ENCODE assay signal across 26 cellular contexts in the genomic region with DNA sequence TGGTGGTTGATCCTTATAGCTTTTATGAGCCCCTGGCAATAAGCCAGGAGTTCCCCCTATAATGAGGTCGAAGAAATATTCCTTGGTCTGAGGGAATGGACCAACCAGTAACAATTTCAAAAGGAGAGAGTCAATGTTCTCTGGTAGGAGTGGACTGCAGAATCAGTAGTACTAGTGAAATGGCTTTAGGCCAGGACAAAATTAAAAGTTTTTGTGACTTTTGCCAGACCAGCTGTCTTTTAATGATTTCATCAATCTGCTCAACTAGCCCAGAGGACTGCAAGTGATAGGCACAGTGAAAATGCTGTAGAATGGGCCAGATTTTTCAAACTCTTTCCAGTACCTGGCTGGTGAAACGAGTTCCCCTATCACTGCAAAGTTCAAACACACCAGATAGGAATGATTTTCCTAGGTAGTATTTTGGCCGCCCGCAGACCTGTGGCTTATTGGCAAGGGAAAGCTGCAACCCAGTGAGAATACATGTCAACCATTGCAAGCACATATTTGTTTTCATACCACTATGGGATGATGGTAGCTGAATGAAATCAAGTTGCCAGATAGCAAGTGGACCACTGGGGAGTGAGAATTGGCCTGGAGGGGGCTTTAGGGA.
"Had no signal": no experiment of that assay in that cellular context is flagged by ENCODE, and none has a peak within 500 bp of the region (broad histone marks: within the 10 kb centered on the region; RNA-seq: fewer than 3 reads in every experiment).

No MANE protein-coding gene starts in this region.

- H3K27me3 ChIP-seq: breast epithelium, MG63 had no signal

- H3K4me2 ChIP-seq: KMS-11 had no signal

- H3K27ac ChIP-seq: breast epithelium, KMS-11, RWPE1 had no signal

- DNase-seq: activated B cell treated with CpG ODN at 0.5 μM for 24 hours; activated CD4-positive, alpha-beta T cell treated with anti-CD3 and anti-CD28 coated beads for 1 hour; activated CD4-positive, alpha-beta T cell treated with anti-CD3 and anti-CD28 coated beads, Interleukin-2, amount 10 ng/mL, durations not matched to agents 24 days and 14 days; activated CD4-positive, alpha-beta T cell treated with anti-CD3 and anti-CD28 coated beads, Interleukin-2, amount 50 U/mL, for 48 hours; activated CD8-positive, alpha-beta memory T cell treated with anti-CD3 and anti-CD28 coated beads, Interleukin-2, amount 10 ng/mL, durations not matched to agents 7 days and 5 days; activated effector memory CD4-positive, alpha-beta T cell treated with Interleukin-2 at 50 U/mL for 16 hours; activated naive CD4-positive, alpha-beta T cell; activated T-cell treated with anti-CD3 and anti-CD28 coated beads, Interleukin-2, amount 50 U/mL, for 24 hours; aorta; central memory CD4-positive, alpha-beta T cell; MG63; MV-4-11; NCI-H1092 treated with DMSO at 0.1 percent for 48 hours; NCI-H1417 treated with DMSO at 0.1 percent for 48 hours; NCI-H1694; NCI-H2029; NCI-H2107; NCI-H524 treated with DMSO at 0.1 percent for 48 hours; NCI-H748 treated with DMSO at 0.1 percent for 48 hours; SHP77 treated with DMSO at 0.1 percent for 48 hours; T-helper 17 cell; T-helper 9 cell had no signal

- ATAC-seq: activated CD8-positive, alpha-beta memory T cell treated with anti-CD3 and anti-CD28 coated beads, Interleukin-2, amount 10 ng/mL, durations not matched to agents 7 days and 5 days; Panc1; T-helper 17 cell had no signal

- H3K4me3 ChIP-seq: breast epithelium, MG63 had no signal

- H3K9ac ChIP-seq: KMS-11 had no signal

- H3K9me3 ChIP-seq: breast epithelium had no signal

- H3K36me3 ChIP-seq: breast epithelium, MG63 had no signal

- H3K4me1 ChIP-seq: breast epithelium had no signal
